8 cellular contexts compared by ENCODE assay signal in genomic region chr17:81397314-81398169, GRCh38. TPM values are rescaled to one million over a fixed set of nuclear protein-coding genes. Genes with fewer than 3 reads are reported as not detected.
DNase-seq lines count a peak whose midpoint lies in the region; ATAC-seq and TF ChIP-seq lines count a peak whose summit lies in the region.

No MANE protein-coding gene starts in this region.

- H3K27me3 ChIP-seq in kidney epithelial cell (ENCODE audit: control insufficient read depth, insufficient read depth, low read length) (no peaks in the 10 kb centered on the region), subcutaneous abdominal adipose tissue (ENCODE audit: control insufficient read depth in 5 of 5, insufficient read depth in 4 of 5, low read length in 5 of 5) (no peaks in the 10 kb centered on the region)

- CTCF ChIA-PET in activated CD8-positive, alpha-beta memory T cell treated with anti-CD3 and anti-CD28 coated beads, Interleukin-2, amount 10 ng/mL, durations not matched to agents 7 days and 5 days (lab: Charles Lee): interaction anchor here (1.0 to 2.5 kb wide), 2 partner anchors 11 to 86 kb away, joined by 3 to 16 read pairs; no protein-coding TSS in a partner anchor

- no peaks in the 10 kb centered on the region for H3K36me3 ChIP-seq in kidney epithelial cell (ENCODE audit: control insufficient read depth, insufficient read depth, low read length)
- no peaks in the 10 kb centered on the region for H3K36me3 ChIP-seq in subcutaneous abdominal adipose tissue (ENCODE audit: control insufficient read depth in 5 of 5, insufficient read depth in 5 of 5, low read length in 5 of 5)

- peak overlapping the region; percentile 87 for H3K27ac ChIP-seq in subcutaneous abdominal adipose tissue (ENCODE audit: low read depth, low read length)

- peak overlapping the region; percentile 5 for H3K4me3 Mint-ChIP-seq in activated CD8-positive, alpha-beta memory T cell treated with anti-CD3 and anti-CD28 coated beads, Interleukin-2, amount 10 ng/mL, durations not matched to agents 7 days and 5 days
- peak overlapping the region; percentile 94 to 100 (median 99) for H3K4me3 Mint-ChIP-seq in brain

- H3K4me1 Mint-ChIP-seq in activated CD8-positive, alpha-beta memory T cell treated with anti-CD3 and anti-CD28 coated beads, Interleukin-2, amount 10 ng/mL, durations not matched to agents 7 days and 5 days: peaks cover 25% of the 10 kb centered on the region
- H3K4me1 Mint-ChIP-seq in brain: peaks cover 33% of the 10 kb centered on the region

- no peak for DNase-seq in activated CD8-positive, alpha-beta memory T cell treated with anti-CD3 and anti-CD28 coated beads, Interleukin-2, amount 10 ng/mL, durations not matched to agents 7 days and 5 days
- DNase-seq in activated CD8-positive, alpha-beta memory T cell treated with anti-CD3 and anti-CD28 coated beads for 24 hours: no peak
- DNase-seq in NCI-H2227 treated with DMSO at 0.1 percent for 48 hours (lab: John Stamatoyannopoulos, UW) (peak; percentile 63), kidney epithelial cell (ENCODE audit: low read depth) (no peak), mucosa of gallbladder (ENCODE audit: low spot score) (no peak)

- H3K27me3 Mint-ChIP-seq in activated CD8-positive, alpha-beta memory T cell treated with anti-CD3 and anti-CD28 coated beads, Interleukin-2, amount 10 ng/mL, durations not matched to agents 7 days and 5 days: peaks cover 62% of the 10 kb centered on the region
- peaks cover 30% of the 10 kb centered on the region for H3K27me3 Mint-ChIP-seq in brain

- peak overlapping the region; percentile 56 to 82 (median 69) for H3K9ac ChIP-seq in subcutaneous abdominal adipose tissue (ENCODE audit: low read length in 5 of 5)

- peaks cover 13 to 78% (median 63%) of the 10 kb centered on the region in 5 donors for H3K4me1 ChIP-seq in subcutaneous abdominal adipose tissue (ENCODE audit: control insufficient read depth in 5 of 5, insufficient read depth in 5 of 5, low read length in 5 of 5)

- peak overlapping the region; percentile 47 for H3K27ac Mint-ChIP-seq in activated CD8-positive, alpha-beta memory T cell treated with anti-CD3 and anti-CD28 coated beads, Interleukin-2, amount 10 ng/mL, durations not matched to agents 7 days and 5 days
- peak overlapping the region; percentile 98 to 100 (median 99) for H3K27ac Mint-ChIP-seq in brain

- peak in 1 of 2 experiments; percentile 43 for TF ChIP-seq CTCF in brain (conservative IDR thresholded peaks at IDR 0.05)
- no peak for TF ChIP-seq CTCF in kidney epithelial cell (IDR thresholded peaks at IDR 0.05; ENCODE audit: insufficient read depth, low read length, poor library complexity, severe bottlenecking)

- H3K36me3 Mint-ChIP-seq in activated CD8-positive, alpha-beta memory T cell treated with anti-CD3 and anti-CD28 coated beads, Interleukin-2, amount 10 ng/mL, durations not matched to agents 7 days and 5 days: peaks cover 11% of the 10 kb centered on the region
- peaks cover 4% of the 10 kb centered on the region for H3K36me3 Mint-ChIP-seq in brain

- no peaks in the 10 kb centered on the region for H3K9me3 Mint-ChIP-seq in activated CD8-positive, alpha-beta memory T cell treated with anti-CD3 and anti-CD28 coated beads, Interleukin-2, amount 10 ng/mL, durations not matched to agents 7 days and 5 days (ENCODE audit: low read depth)
- peaks cover 0 to 12% (median 0%) of the 10 kb centered on the region in 5 experiments for H3K9me3 Mint-ChIP-seq in brain

- H3K9me3 ChIP-seq in subcutaneous abdominal adipose tissue (ENCODE audit: control insufficient read depth in 5 of 5, low read length in 5 of 5): no peaks in the 10 kb centered on the region

- ATAC-seq in activated CD8-positive, alpha-beta memory T cell treated with anti-CD3 and anti-CD28 coated beads, Interleukin-2, amount 10 ng/mL, durations not matched to agents 7 days and 5 days: no peak
- ATAC-seq in HG02623 (IDR thresholded peaks at IDR 0.05; ENCODE audit: unreplicated experiment): no peak

- peak overlapping the region; percentile 57 for H3K4me3 ChIP-seq in kidney epithelial cell (ENCODE audit: low read depth, low read length)
- H3K4me3 ChIP-seq in subcutaneous abdominal adipose tissue (ENCODE audit: low read depth in 1 of 5, low read length in 5 of 5): peak overlapping the region; percentile 64 to 82 (median 74)

RNA-seq across cellular contexts. Expression of gene BAHCC1, which starts 2.3 kb away (rescaled TPM):
- under 1 TPM; 0.23 to 0.64 TPM for total RNA-seq in activated CD8-positive, alpha-beta memory T cell treated with anti-CD3 and anti-CD28 coated beads, Interleukin-2, amount 10 ng/mL, durations not matched to agents 7 days and 5 days
- 19.5 TPM for polyA plus RNA-seq in brain (ENCODE audit: insufficient read depth, low read depth, low replicate concordance)
- total RNA-seq in kidney epithelial cell: 6.6 and 15.1 TPM in 2 replicates
- total RNA-seq in mucosa of gallbladder: 77.4 TPM
